ENCODE assay signal across 25 cellular contexts in the genomic region with DNA sequence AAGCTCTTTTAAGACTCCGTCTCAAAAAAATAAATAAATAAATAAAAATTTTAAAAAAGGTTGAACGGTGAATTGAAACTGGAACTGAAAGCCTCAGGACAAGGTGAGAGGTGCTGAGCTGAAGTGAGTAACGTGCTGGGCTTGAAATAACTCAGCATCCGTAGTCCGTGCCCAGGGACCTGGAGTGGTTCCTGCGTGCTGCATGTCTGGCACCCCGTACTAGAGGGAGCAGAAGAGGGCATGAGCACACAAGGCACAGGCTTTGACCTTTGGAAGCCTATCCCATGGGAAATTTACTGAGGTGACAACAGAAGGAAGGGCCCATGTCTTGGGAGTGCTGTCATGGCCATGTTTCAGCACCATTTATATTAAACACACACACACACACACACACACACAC. TPM values are rescaled to one million over a fixed set of nuclear protein-coding genes. Genes with fewer than 3 reads are reported as not detected.
DNase-seq lines count a peak whose midpoint lies in the region; ATAC-seq, FAIRE-seq and TF ChIP-seq lines count a peak whose summit lies in the region.
"Had no signal": no experiment of that assay in that cellular context is flagged by ENCODE, and none has a peak within 500 bp of the region (broad histone marks: within the 10 kb centered on the region; RNA-seq: fewer than 3 reads in every experiment).

No MANE protein-coding gene starts in this region.

- FAIRE-seq in GM18507 (lab: Jason Lieb, UNC) (peak; percentile 65), kidney (lab: Jason Lieb, UNC) (no peak)
- FAIRE-seq: HTR-8/SVneo had no signal

- no peak overlapping the region for H3K9ac ChIP-seq in kidney (ENCODE audit: low read length in 2 of 2)

- TF ChIP-seq CTCF in GM10266 (IDR thresholded peaks at IDR 0.05; ENCODE audit: control insufficient read depth, insufficient read depth, low read depth, missing control alignments) (no peak), kidney (IDR thresholded peaks at IDR 0.05; ENCODE audit: borderline replicate concordance, extremely low read depth, insufficient read depth) (no peak)

- peak; percentile 47 for DNase-seq in GM10266 (ENCODE audit: extremely low spot score)
- DNase-seq in GM18507 (ENCODE audit: extremely low spot score, insufficient read length, low read depth) = peak; percentile 45
- DNase-seq in kidney = peak; percentile 21
- no peak for DNase-seq in DMS153 treated with DMSO at 0.1 percent for 48 hours (lab: John Stamatoyannopoulos, UW; ENCODE audit: unreplicated experiment)
- no peak for DNase-seq in central memory CD4-positive, alpha-beta T cell
- DNase-seq: GDM1; hippocampal formation; Karpas-422; lower lobe of right lung; NCI-H2029; PC-9; SJCRH30; stimulated activated CD4-positive, alpha-beta T cell treated with anti-CD3 and anti-CD28 coated beads, Interleukin-4, amount 100 ng/mL, for 1 hour; stimulated activated naive CD8-positive, alpha-beta T cell treated with anti-CD3 and anti-CD28 coated beads, Interleukin-15, amount 100 ng/mL, for 72 hours had no signal

- H3K4me1 ChIP-seq in kidney (ENCODE audit: control insufficient read depth in 1 of 2, insufficient read depth in 1 of 2, low read depth in 1 of 2, low read length in 2 of 2) = no peaks in the 10 kb centered on the region
- H3K4me1 ChIP-seq: ascending aorta, lower lobe of right lung, prostate gland, SJCRH30 had no signal

- H3K4me3 ChIP-seq in kidney (ENCODE audit: low read length in 2 of 2) = no peak overlapping the region
- H3K4me3 ChIP-seq: ascending aorta, lower lobe of right lung, PC-9, prostate gland, SJCRH30, transverse colon had no signal

- no peak for ATAC-seq in HG03571 (IDR thresholded peaks at IDR 0.05; ENCODE audit: unreplicated experiment)
- ATAC-seq: HCT116; lower lobe of right lung; stimulated activated naive CD8-positive, alpha-beta T cell treated with anti-CD3 and anti-CD28 coated beads, Interleukin-15, amount 100 ng/mL, for 72 hours had no signal

- intact Hi-C loops in kidney (cut with DNase I) = no loop called here

- no peak overlapping the region for H3K27ac ChIP-seq in kidney (ENCODE audit: low read depth in 2 of 2, low read length in 2 of 2)
- H3K27ac ChIP-seq: ascending aorta, epithelial cell of prostate, lower lobe of right lung, PC-9, prostate gland, SJCRH30 had no signal

- H3K36me3 ChIP-seq in kidney (ENCODE audit: control insufficient read depth in 1 of 2, insufficient read depth in 2 of 2, low read length in 2 of 2) = no peaks in the 10 kb centered on the region
- H3K36me3 ChIP-seq: ascending aorta, lower lobe of right lung, prostate gland, SJCRH30, transverse colon had no signal

- no peaks in the 10 kb centered on the region for H3K9me3 ChIP-seq in kidney (ENCODE audit: control insufficient read depth in 1 of 2, low read length in 2 of 2)
- H3K9me3 ChIP-seq: ascending aorta, lower lobe of right lung, prostate gland, SJCRH30, transverse colon had no signal

RNA-seq across cellular contexts. Expression of a gene that starts 4.5 kb away (rescaled TPM):
- 0.16 TPM for total RNA-seq in kidney
- polyA plus RNA-seq in kidney (ENCODE audit: insufficient read depth, low read depth, low replicate concordance) = 1.4 TPM
- total RNA-seq: ascending aorta; CD4-positive, CD25-positive, alpha-beta regulatory T cell; fibroblast of villous mesenchyme; lower lobe of right lung; PC-9; SJCRH30; T-helper 1 cell treated with Interleukin-12 subunit alpha and Interleukin-12 subunit beta and Interleukin-4 antibody, amounts not matched to agents 30 ng/mL and 1 ng/mL, for 36 hours; transverse colon had no signal
- polyA plus RNA-seq: CD4-positive, CD25-positive, alpha-beta regulatory T cell had no signal

RNA-seq across cellular contexts. Expression of a gene that starts 41.7 kb away (rescaled TPM):
- total RNA-seq in kidney = 0.19 TPM
- polyA plus RNA-seq in kidney (ENCODE audit: insufficient read depth, low read depth, low replicate concordance) = 0.73 TPM
- total RNA-seq: ascending aorta; CD4-positive, CD25-positive, alpha-beta regulatory T cell; fibroblast of villous mesenchyme; PC-9; SJCRH30; skeletal muscle tissue; T-helper 1 cell treated with Interleukin-12 subunit alpha and Interleukin-12 subunit beta and Interleukin-4 antibody, amounts not matched to agents 30 ng/mL and 1 ng/mL, for 36 hours had no signal
- polyA plus RNA-seq: CD4-positive, CD25-positive, alpha-beta regulatory T cell had no signal

RNA-seq across cellular contexts. Expression of a gene that starts 49.5 kb away (rescaled TPM):
- 36.4 TPM for total RNA-seq in kidney
- 108 TPM for polyA plus RNA-seq in kidney (ENCODE audit: insufficient read depth, low read depth, low replicate concordance)

RNA-seq across cellular contexts. Expression of a gene that starts 49.8 kb away (rescaled TPM):
- 48.1 TPM for total RNA-seq in kidney
- polyA plus RNA-seq in kidney (ENCODE audit: insufficient read depth, low read depth, low replicate concordance) = 258 TPM

Comparison
In these comparisons a context has a peak if more than half of its experiments do, and no peak if none do; other contexts are left out.
1. DNase-seq: peak in GM10266 (single experiment), GM18507 (single experiment) and kidney (single experiment); none in DMS153 treated with DMSO at 0.1 percent for 48 hours (single experiment) and central memory CD4-positive, alpha-beta T cell (single experiment).